Comparison of ENCODE assay signal across 8 cellular contexts in the genomic region with DNA sequence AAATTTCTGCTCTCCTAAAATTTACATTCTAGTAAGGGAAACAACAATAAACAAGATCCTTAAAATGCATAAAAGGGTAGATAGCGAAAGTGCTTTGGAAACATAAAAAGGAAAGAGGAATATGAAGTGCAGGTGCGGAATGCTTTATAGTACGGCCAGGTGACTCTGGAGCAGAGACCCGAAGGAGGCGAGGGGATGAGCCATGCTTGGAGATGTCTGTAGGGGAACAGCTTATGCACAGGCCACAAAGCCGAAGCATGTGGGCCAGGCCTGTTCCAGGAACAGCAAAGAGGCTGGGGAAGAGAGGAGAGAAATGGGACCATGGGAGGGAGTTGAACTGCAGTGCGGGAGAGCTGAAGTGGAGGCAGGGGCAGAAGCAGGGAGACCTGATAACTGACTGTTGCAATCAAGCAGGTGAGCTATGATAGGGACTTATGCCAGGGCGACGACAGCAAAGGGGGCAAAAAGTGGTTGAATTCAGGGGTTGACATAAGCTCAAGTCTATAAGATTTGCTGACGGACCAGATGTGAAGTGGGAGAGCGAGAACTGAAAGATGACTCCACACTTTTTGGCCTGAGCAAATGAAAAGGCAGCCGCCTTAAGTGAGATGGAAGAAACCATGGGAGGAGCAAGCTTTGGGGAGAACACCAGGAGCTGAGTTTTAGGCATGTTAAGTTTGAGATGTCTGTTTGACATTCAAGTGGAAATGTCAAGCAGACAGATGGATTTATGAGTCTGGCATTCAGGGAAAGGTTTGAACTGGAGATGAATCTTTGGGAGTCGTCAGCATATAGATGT.
DNase-seq lines count a peak whose midpoint lies in the region; ATAC-seq and FAIRE-seq lines count a peak whose summit lies in the region.

No MANE protein-coding gene starts in this region.

- no peak overlapping the region for H3K27ac ChIP-seq in iPS-18a (ENCODE audit: low read length)

- in situ Hi-C loops in G401 (cut with HindIII; ENCODE audit: low sequenced_read_pairs) = no loop called here

- no peak for ATAC-seq in activated T-cell treated with anti-CD3 and anti-CD28 coated beads, Interleukin-2, amount 50 U/mL, for 72 hours (replicated peaks in 1 of 2)
- no peak for ATAC-seq in stimulated activated naive B cell treated with anti-CD40 and anti-IgM and Interleukin-4, amounts not matched to agents 10 μg/mL and 1 μg/mL and 100 μg/mL, for 72 hours (replicated peaks)

- no peaks in the 10 kb centered on the region for H3K9me3 Mint-ChIP-seq in activated T-cell treated with anti-CD3 and anti-CD28 coated beads, Interleukin-2, amount 50 U/mL, for 72 hours
- H3K9me3 Mint-ChIP-seq in stimulated activated naive B cell treated with anti-CD40 and anti-IgM and Interleukin-4, amounts not matched to agents 10 μg/mL and 1 μg/mL and 100 μg/mL, for 72 hours = no peaks in the 10 kb centered on the region

- peaks cover 38% of the 10 kb centered on the region for H3K4me1 Mint-ChIP-seq in activated T-cell treated with anti-CD3 and anti-CD28 coated beads, Interleukin-2, amount 50 U/mL, for 72 hours (ENCODE audit: low read depth)
- peaks cover 21 to 40% of the 10 kb centered on the region in 2 donors for H3K4me1 Mint-ChIP-seq in stimulated activated naive B cell treated with anti-CD40 and anti-IgM and Interleukin-4, amounts not matched to agents 10 μg/mL and 1 μg/mL and 100 μg/mL, for 72 hours

- DNase-seq in DMS79 treated with DMSO at 0.1 percent for 48 hours (lab: John Stamatoyannopoulos, UW) (peak; percentile 35), DMS79 (lab: John Stamatoyannopoulos, UW) (no peak), HTR-8/SVneo (ENCODE audit: insufficient read length, low spot score) (no peak), CD1c-positive myeloid dendritic cell (ENCODE audit: extremely low spot score) (no peak), G401 (ENCODE audit: low spot score) (no peak)
- no peak for DNase-seq in activated T-cell treated with anti-CD3 and anti-CD28 coated beads, Interleukin-2, amount 50 U/mL, for 72 hours
- no peak for DNase-seq in stimulated activated naive B cell treated with anti-CD40 and anti-IgM and Interleukin-4, amounts not matched to agents 10 μg/mL and 1 μg/mL and 100 μg/mL, for 72 hours

- peak overlapping the region; percentile 97 for H3K9ac ChIP-seq in iPS-18a (ENCODE audit: low read length)

- H3K36me3 Mint-ChIP-seq in activated T-cell treated with anti-CD3 and anti-CD28 coated beads, Interleukin-2, amount 50 U/mL, for 72 hours (ENCODE audit: insufficient read depth in 2 of 2) = peaks cover 6 to 14% of the 10 kb centered on the region in 2 donors
- peaks cover 11 to 19% of the 10 kb centered on the region in 2 donors for H3K36me3 Mint-ChIP-seq in stimulated activated naive B cell treated with anti-CD40 and anti-IgM and Interleukin-4, amounts not matched to agents 10 μg/mL and 1 μg/mL and 100 μg/mL, for 72 hours

- no peak for FAIRE-seq in HTR-8/SVneo (lab: Jason Lieb, UNC)

- H3K27me3 ChIP-seq in iPS-18a (ENCODE audit: control insufficient read depth, insufficient read depth, low read length) = no peaks in the 10 kb centered on the region

- H3K36me3 ChIP-seq in iPS-18a (ENCODE audit: control insufficient read depth, low read depth, low read length) = peaks cover 4% of the 10 kb centered on the region

- H3K27me3 Mint-ChIP-seq in activated T-cell treated with anti-CD3 and anti-CD28 coated beads, Interleukin-2, amount 50 U/mL, for 72 hours (ENCODE audit: low read depth) = no peaks in the 10 kb centered on the region
- peaks cover 9 to 10% of the 10 kb centered on the region in 2 donors for H3K27me3 Mint-ChIP-seq in stimulated activated naive B cell treated with anti-CD40 and anti-IgM and Interleukin-4, amounts not matched to agents 10 μg/mL and 1 μg/mL and 100 μg/mL, for 72 hours

- peak overlapping the region; percentile 83 for H3K4me3 ChIP-seq in iPS-18a (ENCODE audit: low read length)

- H3K9me3 ChIP-seq in iPS-18a (ENCODE audit: control insufficient read depth, low read depth, low read length) = no peaks in the 10 kb centered on the region

- peak overlapping the region; percentile 90 for H3K27ac Mint-ChIP-seq in activated T-cell treated with anti-CD3 and anti-CD28 coated beads, Interleukin-2, amount 50 U/mL, for 72 hours
- H3K27ac Mint-ChIP-seq in stimulated activated naive B cell treated with anti-CD40 and anti-IgM and Interleukin-4, amounts not matched to agents 10 μg/mL and 1 μg/mL and 100 μg/mL, for 72 hours = peak overlapping the region; percentile 86

- H3K4me3 Mint-ChIP-seq in activated T-cell treated with anti-CD3 and anti-CD28 coated beads, Interleukin-2, amount 50 U/mL, for 72 hours = peak overlapping the region; percentile 96 to 99
- H3K4me3 Mint-ChIP-seq in stimulated activated naive B cell treated with anti-CD40 and anti-IgM and Interleukin-4, amounts not matched to agents 10 μg/mL and 1 μg/mL and 100 μg/mL, for 72 hours = peak overlapping the region; percentile 86 to 89

- H3K4me1 ChIP-seq in iPS-18a (ENCODE audit: control insufficient read depth, low read depth, low read length) = peaks cover 10% of the 10 kb centered on the region
